In genomic region chr13:30676672-30677071, GRCh38 we compare ENCODE assay signal across 11 cellular contexts. TPM values are rescaled to one million over a fixed set of nuclear protein-coding genes. Genes with fewer than 3 reads are reported as not detected.
DNase-seq lines count a peak whose midpoint lies in the region; ATAC-seq and TF ChIP-seq lines count a peak whose summit lies in the region.
"Had no signal": no experiment of that assay in that cellular context is flagged by ENCODE, and none has a peak within 500 bp of the region (broad histone marks: within the 10 kb centered on the region; RNA-seq: fewer than 3 reads in every experiment).

No MANE protein-coding gene starts in this region.

- no peaks in the 10 kb centered on the region for H3K79me2 ChIP-seq in fibroblast of lung (ENCODE audit: control insufficient read depth, insufficient read depth, low read length)

- H3K27me3 Mint-ChIP-seq in activated naive CD4-positive, alpha-beta T cell treated with anti-CD3 and anti-CD28 coated beads, Interleukin-2, amount 10 ng/mL, durations not matched to agents 7 days and 5 days, result peaks cover 47% of the 10 kb centered on the region
- H3K27me3 Mint-ChIP-seq in activated naive CD4-positive, alpha-beta T cell treated with anti-CD3 and anti-CD28 coated beads for 36 hours (ENCODE audit: low read depth), result no peaks in the 10 kb centered on the region
- peaks cover 19% of the 10 kb centered on the region for H3K27me3 Mint-ChIP-seq in type B pancreatic cell
- peaks cover 31% of the 10 kb centered on the region for H3K27me3 Mint-ChIP-seq in activated CD8-positive, alpha-beta T cell treated with anti-CD3 and anti-CD28 coated beads, Interleukin-2, amount 10 ng/mL, durations not matched to agents 7 days and 5 days (ENCODE audit: low read depth)

- H3K4me2 ChIP-seq in fibroblast of lung (ENCODE audit: extremely low read depth, insufficient read depth, low read length), result no peak overlapping the region

- H2AFZ ChIP-seq in fibroblast of lung (ENCODE audit: low read length), result no peak overlapping the region

- no peak overlapping the region for H3K4me3 Mint-ChIP-seq in activated naive CD4-positive, alpha-beta T cell treated with anti-CD3 and anti-CD28 coated beads, Interleukin-2, amount 10 ng/mL, durations not matched to agents 7 days and 5 days
- H3K4me3 Mint-ChIP-seq in activated naive CD4-positive, alpha-beta T cell treated with anti-CD3 and anti-CD28 coated beads for 36 hours, result no peak overlapping the region
- H3K4me3 Mint-ChIP-seq in type B pancreatic cell, result peak overlapping the region; percentile 44
- H3K4me3 Mint-ChIP-seq in activated CD8-positive, alpha-beta T cell treated with anti-CD3 and anti-CD28 coated beads, Interleukin-2, amount 10 ng/mL, durations not matched to agents 7 days and 5 days, result no peak overlapping the region

- no peaks in the 10 kb centered on the region for H3K36me3 ChIP-seq in fibroblast of lung (ENCODE audit: control insufficient read depth, insufficient read depth, low read length)
- H3K36me3 ChIP-seq: colonic mucosa had no signal

- H3K36me3 Mint-ChIP-seq in activated naive CD4-positive, alpha-beta T cell treated with anti-CD3 and anti-CD28 coated beads, Interleukin-2, amount 10 ng/mL, durations not matched to agents 7 days and 5 days, result no peaks in the 10 kb centered on the region
- H3K36me3 Mint-ChIP-seq in activated naive CD4-positive, alpha-beta T cell treated with anti-CD3 and anti-CD28 coated beads for 36 hours (ENCODE audit: low read depth), result peaks cover 1% of the 10 kb centered on the region
- no peaks in the 10 kb centered on the region for H3K36me3 Mint-ChIP-seq in type B pancreatic cell
- H3K36me3 Mint-ChIP-seq in activated CD8-positive, alpha-beta T cell treated with anti-CD3 and anti-CD28 coated beads, Interleukin-2, amount 10 ng/mL, durations not matched to agents 7 days and 5 days (ENCODE audit: low read depth), result no peaks in the 10 kb centered on the region

- H3K27ac Mint-ChIP-seq in activated naive CD4-positive, alpha-beta T cell treated with anti-CD3 and anti-CD28 coated beads, Interleukin-2, amount 10 ng/mL, durations not matched to agents 7 days and 5 days, result peak overlapping the region; percentile 24
- no peak overlapping the region for H3K27ac Mint-ChIP-seq in activated naive CD4-positive, alpha-beta T cell treated with anti-CD3 and anti-CD28 coated beads for 36 hours
- H3K27ac Mint-ChIP-seq in type B pancreatic cell, result no peak overlapping the region
- no peak overlapping the region for H3K27ac Mint-ChIP-seq in activated CD8-positive, alpha-beta T cell treated with anti-CD3 and anti-CD28 coated beads, Interleukin-2, amount 10 ng/mL, durations not matched to agents 7 days and 5 days

- H3K4me1 Mint-ChIP-seq in activated naive CD4-positive, alpha-beta T cell treated with anti-CD3 and anti-CD28 coated beads, Interleukin-2, amount 10 ng/mL, durations not matched to agents 7 days and 5 days, result peaks cover 17% of the 10 kb centered on the region
- peaks cover 11% of the 10 kb centered on the region for H3K4me1 Mint-ChIP-seq in activated naive CD4-positive, alpha-beta T cell treated with anti-CD3 and anti-CD28 coated beads for 36 hours (ENCODE audit: low read depth)
- peaks cover 22% of the 10 kb centered on the region for H3K4me1 Mint-ChIP-seq in type B pancreatic cell (ENCODE audit: unreplicated experiment)
- H3K4me1 Mint-ChIP-seq in activated CD8-positive, alpha-beta T cell treated with anti-CD3 and anti-CD28 coated beads, Interleukin-2, amount 10 ng/mL, durations not matched to agents 7 days and 5 days (ENCODE audit: low read depth), result peaks cover 17% of the 10 kb centered on the region

- H3K4me3 ChIP-seq in fibroblast of lung (replicated peaks in 1 of 4; ENCODE audit: control extremely low read depth in 1 of 4, insufficient read depth in 1 of 4, low read depth in 3 of 4, low read length in 4 of 4), result no peak overlapping the region
- H3K4me3 ChIP-seq: colonic mucosa had no signal

- TF ChIP-seq CTCF in fibroblast of lung (conservative IDR thresholded peaks at IDR 0.05 in 1 of 2, IDR thresholded peaks at IDR 0.05 in 1 of 2; ENCODE audit: low read depth in 1 of 2, low read length in 2 of 2) (peak; percentile 41 to 48), type B pancreatic cell (conservative IDR thresholded peaks at IDR 0.05) (peak; percentile 44)

- no peaks in the 10 kb centered on the region for H3K27me3 ChIP-seq in fibroblast of lung (ENCODE audit: control insufficient read depth, insufficient read depth, low read length)
- H3K27me3 ChIP-seq: colonic mucosa had no signal

- no peaks in the 10 kb centered on the region for H4K20me1 ChIP-seq in fibroblast of lung (ENCODE audit: control insufficient read depth, extremely low read depth, insufficient read depth, low read length)

- no peak overlapping the region for H3K27ac ChIP-seq in fibroblast of lung (ENCODE audit: insufficient read depth, low read length)
- H3K27ac ChIP-seq: colonic mucosa had no signal

- ATAC-seq in activated CD8-positive, alpha-beta T cell treated with anti-CD3 and anti-CD28 coated beads, Interleukin-2, amount 10 ng/mL, durations not matched to agents 7 days and 5 days, result no peak

- CTCF ChIA-PET in activated naive CD4-positive, alpha-beta T cell treated with anti-CD3 and anti-CD28 coated beads, Interleukin-2, amount 10 ng/mL, durations not matched to agents 7 days and 5 days (lab: Charles Lee), result interaction anchor here (0.7 to 1.7 kb wide), 2 partner anchors 60 to 103 kb away, joined by 3 read pairs; no protein-coding TSS in a partner anchor
- CTCF ChIA-PET in activated naive CD4-positive, alpha-beta T cell treated with anti-CD3 and anti-CD28 coated beads for 36 hours (lab: Charles Lee), result interaction anchor here (0.6 kb wide), 1 partner anchor 28 kb away, joined by 3 read pairs; no protein-coding TSS in a partner anchor
- CTCF ChIA-PET in activated CD8-positive, alpha-beta T cell treated with anti-CD3 and anti-CD28 coated beads, Interleukin-2, amount 10 ng/mL, durations not matched to agents 7 days and 5 days (lab: Charles Lee), result no interaction called here

- POLR2A ChIA-PET in activated CD8-positive, alpha-beta T cell treated with anti-CD3 and anti-CD28 coated beads, Interleukin-2, amount 10 ng/mL, durations not matched to agents 7 days and 5 days (lab: Charles Lee), result no interaction called here

- intact Hi-C loops in activated naive CD4-positive, alpha-beta T cell treated with anti-CD3 and anti-CD28 coated beads for 36 hours (cut with micrococcal nuclease), result no loop called here

- no peak for DNase-seq in activated naive CD4-positive, alpha-beta T cell treated with anti-CD3 and anti-CD28 coated beads, Interleukin-2, amount 10 ng/mL, durations not matched to agents 7 days and 5 days
- DNase-seq in activated naive CD4-positive, alpha-beta T cell treated with anti-CD3 and anti-CD28 coated beads for 36 hours, result no peak
- peak; percentile 29 for DNase-seq in NCI-H524 treated with DMSO at 0.1 percent for 48 hours (lab: John Stamatoyannopoulos, UW)
- DNase-seq in fibroblast of lung (ENCODE audit: low read depth in 2 of 2), result peak; percentile 21 to 29
- no peak for DNase-seq in type B pancreatic cell (ENCODE audit: extremely low spot score, unreplicated experiment)
- DNase-seq in activated CD8-positive, alpha-beta T cell treated with anti-CD3 and anti-CD28 coated beads, Interleukin-2, amount 10 ng/mL, durations not matched to agents 7 days and 5 days, result no peak
- DNase-seq in DMS153 treated with DMSO at 0.1 percent for 48 hours (lab: John Stamatoyannopoulos, UW; ENCODE audit: unreplicated experiment), result no peak
- DNase-seq in activated CD8-positive, alpha-beta memory T cell treated with anti-CD3 and anti-CD28 coated beads, Interleukin-2, amount 50 U/mL, for 4 hours, result no peak
- DNase-seq: Calu3, colonic mucosa, nucleus accumbens had no signal

- H3K9me3 ChIP-seq in fibroblast of lung (ENCODE audit: control insufficient read depth, insufficient read depth, low read depth, low read length), result no peaks in the 10 kb centered on the region
- H3K9me3 ChIP-seq: colonic mucosa had no signal

- no peak overlapping the region for H3K9ac ChIP-seq in fibroblast of lung (ENCODE audit: insufficient read depth, low read length)

- no peaks in the 10 kb centered on the region for H3K9me3 Mint-ChIP-seq in activated naive CD4-positive, alpha-beta T cell treated with anti-CD3 and anti-CD28 coated beads, Interleukin-2, amount 10 ng/mL, durations not matched to agents 7 days and 5 days
- H3K9me3 Mint-ChIP-seq in activated naive CD4-positive, alpha-beta T cell treated with anti-CD3 and anti-CD28 coated beads for 36 hours, result no peaks in the 10 kb centered on the region
- peaks cover 5% of the 10 kb centered on the region for H3K9me3 Mint-ChIP-seq in type B pancreatic cell
- H3K9me3 Mint-ChIP-seq in activated CD8-positive, alpha-beta T cell treated with anti-CD3 and anti-CD28 coated beads, Interleukin-2, amount 10 ng/mL, durations not matched to agents 7 days and 5 days (ENCODE audit: insufficient read depth), result no peaks in the 10 kb centered on the region

- no peaks in the 10 kb centered on the region for H3K4me1 ChIP-seq in fibroblast of lung (ENCODE audit: control insufficient read depth, extremely low read depth, insufficient read depth, low read length)
- H3K4me1 ChIP-seq: colonic mucosa had no signal

RNA-seq across cellular contexts. Expression of gene ALOX5AP, which starts 58.7 kb away (rescaled TPM):
- total RNA-seq in activated naive CD4-positive, alpha-beta T cell treated with anti-CD3 and anti-CD28 coated beads for 36 hours, result 10 to 100 TPM; 21.3 to 21.7 TPM
- 0.17 TPM in 1 of 2 replicates, not detected in the other for total RNA-seq in fibroblast of lung
- polyA plus RNA-seq in fibroblast of lung, result 0.25 and 0.36 TPM in 2 replicates
- polyA plus RNA-seq in fibroblast of lung (2012), result 0.25 TPM in 1 of 2 replicates, not detected in the other
- not detected in 2 replicates for polyA minus RNA-seq in fibroblast of lung (ENCODE audit: low replicate concordance)
- total RNA-seq in type B pancreatic cell (ENCODE audit: low replicate concordance), result 0.31 TPM in 1 of 2 replicates, not detected in the other
- 10 to 100 TPM; 71.0 to 75.4 TPM for total RNA-seq in activated CD8-positive, alpha-beta T cell treated with anti-CD3 and anti-CD28 coated beads, Interleukin-2, amount 10 ng/mL, durations not matched to agents 7 days and 5 days
- total RNA-seq: Calu3 had no signal

RNA-seq across cellular contexts. Expression of gene USPL1, which starts 59.0 kb away (rescaled TPM):
- total RNA-seq in activated naive CD4-positive, alpha-beta T cell treated with anti-CD3 and anti-CD28 coated beads for 36 hours, result 10 to 100 TPM; 10.7 to 11.3 TPM
- 12.4 and 14.1 TPM in 2 replicates for total RNA-seq in fibroblast of lung
- 12.3 and 17.7 TPM in 2 replicates for polyA plus RNA-seq in fibroblast of lung
- 6.8 and 8.2 TPM in 2 replicates for polyA plus RNA-seq in fibroblast of lung (2012)
- 4.5 and 4.8 TPM in 2 replicates for polyA minus RNA-seq in fibroblast of lung (ENCODE audit: low replicate concordance)
- total RNA-seq in type B pancreatic cell (ENCODE audit: low replicate concordance), result 13.8 and 19.7 TPM in 2 replicates
- 10 to 100 TPM; 14.8 to 16.7 TPM for total RNA-seq in activated CD8-positive, alpha-beta T cell treated with anti-CD3 and anti-CD28 coated beads, Interleukin-2, amount 10 ng/mL, durations not matched to agents 7 days and 5 days

Comparison
In these comparisons a context has a peak if more than half of its experiments do, and no peak if none do; other contexts are left out.
1. DNase-seq: peak in NCI-H524 treated with DMSO at 0.1 percent for 48 hours (single experiment) and fibroblast of lung (2 of 2); none in activated naive CD4-positive, alpha-beta T cell treated with anti-CD3 and anti-CD28 coated beads, Interleukin-2, amount 10 ng/mL, durations not matched to agents 7 days and 5 days (single experiment), activated naive CD4-positive, alpha-beta T cell treated with anti-CD3 and anti-CD28 coated beads for 36 hours (single experiment), type B pancreatic cell (single experiment), activated CD8-positive, alpha-beta T cell treated with anti-CD3 and anti-CD28 coated beads, Interleukin-2, amount 10 ng/mL, durations not matched to agents 7 days and 5 days (single experiment), DMS153 treated with DMSO at 0.1 percent for 48 hours (single experiment) and activated CD8-positive, alpha-beta memory T cell treated with anti-CD3 and anti-CD28 coated beads, Interleukin-2, amount 50 U/mL, for 4 hours (single experiment).
2. RNA of gene ALOX5AP, which starts 58.7 kb away (total RNA-seq): 71.0 to 75.4 TPM in activated CD8-positive, alpha-beta T cell treated with anti-CD3 and anti-CD28 coated beads, Interleukin-2, amount 10 ng/mL, durations not matched to agents 7 days and 5 days and 21.3 to 21.7 TPM in activated naive CD4-positive, alpha-beta T cell treated with anti-CD3 and anti-CD28 coated beads for 36 hours; 0.17 TPM in fibroblast of lung and 0.31 TPM in type B pancreatic cell; every median in the first group is over 10 times any median in the second.